Comparison of ENCODE assay signal across 20 cellular contexts in genomic region chr4:90121961-90122748, GRCh38. TPM values are rescaled to one million over a fixed set of nuclear protein-coding genes. Genes with fewer than 3 reads are reported as not detected.
A peak's percentile ranks its signal among the peaks of the same experiment; 100 is the strongest.
DNase-seq lines count a peak whose midpoint lies in the region; ATAC-seq, FAIRE-seq and TF ChIP-seq lines count a peak whose summit lies in the region.
"Had no signal": no experiment of that assay in that cellular context is flagged by ENCODE, and none has a peak within 500 bp of the region (broad histone marks: within the 10 kb centered on the region; RNA-seq: fewer than 3 reads in every experiment).

No MANE protein-coding gene starts in this region.

- H3F3A ChIP-seq in MM.1S (ENCODE audit: insufficient read depth, low read length), result peaks cover 16% of the 10 kb centered on the region

- peaks cover 33% of the 10 kb centered on the region for H3K4me1 ChIP-seq in MM.1S (ENCODE audit: low read length)
- H3K4me1 ChIP-seq in HAP-1, result peaks cover 3% of the 10 kb centered on the region
- peaks cover 2% of the 10 kb centered on the region for H3K4me1 ChIP-seq in mesenchymal stem cell (ENCODE audit: control insufficient read depth, insufficient read depth, low read depth, low read length)

- no peaks in the 10 kb centered on the region for H3K9me2 ChIP-seq in MM.1S (replicated peaks; ENCODE audit: insufficient read depth, low read length)

- H4K8ac ChIP-seq in mesenchymal stem cell (ENCODE audit: low read length), result no peak overlapping the region

- FAIRE-seq in urothelium cell line (lab: Jason Lieb, UNC), result peak; percentile 13
- FAIRE-seq: GM19239 had no signal

- peak; percentile 12 for ATAC-seq in GM18867 (IDR thresholded peaks at IDR 0.05; ENCODE audit: unreplicated experiment)
- ATAC-seq: heart left ventricle had no signal

- H4K91ac ChIP-seq in mesenchymal stem cell (ENCODE audit: low read length), result no peak overlapping the region

- H2AFZ ChIP-seq in MM.1S (ENCODE audit: low read length) (no peak overlapping the region), mesenchymal stem cell (ENCODE audit: low read depth, low read length) (no peak overlapping the region)

- H3K18ac ChIP-seq in mesenchymal stem cell (ENCODE audit: low read depth in 1 of 2, low read length in 2 of 2), result no peak overlapping the region

- H2BK5ac ChIP-seq in mesenchymal stem cell (ENCODE audit: low read depth, low read length, poor library complexity, severe bottlenecking), result no peak overlapping the region

- no peak for TF ChIP-seq CTCF in MM.1S (IDR thresholded peaks at IDR 0.05; ENCODE audit: low read length)

- no peak overlapping the region for H3K4me3 ChIP-seq in MM.1S (ENCODE audit: low read length)
- no peak overlapping the region for H3K4me3 ChIP-seq in HAP-1
- no peak overlapping the region for H3K4me3 ChIP-seq in mesenchymal stem cell (ENCODE audit: insufficient read depth in 1 of 2, low read depth in 1 of 2, low read length in 2 of 2)
- H3K4me3 ChIP-seq: heart left ventricle, ovary, spleen had no signal

- H2BK120ac ChIP-seq in mesenchymal stem cell (ENCODE audit: low read depth, low read length), result no peak overlapping the region

- H3K9me3 ChIP-seq in MM.1S (replicated peaks; ENCODE audit: insufficient read depth, low read length), result no peaks in the 10 kb centered on the region
- no peaks in the 10 kb centered on the region for H3K9me3 ChIP-seq in HAP-1
- H3K9me3 ChIP-seq in mesenchymal stem cell (ENCODE audit: control insufficient read depth, low read length), result no peaks in the 10 kb centered on the region
- H3K9me3 ChIP-seq: heart left ventricle, ovary, spleen had no signal

- no peaks in the 10 kb centered on the region for H3K79me2 ChIP-seq in MM.1S (ENCODE audit: low read length)

- H3K27me3 ChIP-seq in MM.1S (replicated peaks; ENCODE audit: insufficient read depth, low read length) (no peaks in the 10 kb centered on the region), HAP-1 (ENCODE audit: low read depth) (no peaks in the 10 kb centered on the region), mesenchymal stem cell (ENCODE audit: control insufficient read depth in 1 of 2, insufficient read depth in 1 of 2, low read length in 2 of 2) (peaks cover 0 to 10% of the 10 kb centered on the region in 2 experiments)
- H3K27me3 ChIP-seq: heart left ventricle, ovary had no signal

- H3K14ac ChIP-seq in mesenchymal stem cell (ENCODE audit: low read length in 2 of 2), result no peak overlapping the region

- WGBS in mesenchymal stem cell, result no CpG with 5 or more reads among the region's 8 CpGs

- no peaks in the 10 kb centered on the region for H4K20me1 ChIP-seq in MM.1S (ENCODE audit: insufficient read depth, low read length)

- no peak overlapping the region for H3K4ac ChIP-seq in mesenchymal stem cell (ENCODE audit: low read depth in 1 of 2, low read length in 2 of 2)

- in situ Hi-C loops in HAP-1 (cut with MboI; ENCODE audit: low sequenced_read_pairs), result loop anchor here (10.0 kb wide), 1 partner anchor 173 kb away; no protein-coding TSS in a partner anchor

- H3K27ac ChIP-seq in MM.1S (ENCODE audit: low read length), result no peak overlapping the region
- H3K27ac ChIP-seq in mesenchymal stem cell (ENCODE audit: low read length, poor library complexity, severe bottlenecking), result no peak overlapping the region
- H3K27ac ChIP-seq: heart left ventricle, ovary, spleen had no signal

- H2BK15ac ChIP-seq in mesenchymal stem cell (ENCODE audit: low read depth, poor library complexity, severe bottlenecking), result no peak overlapping the region

- DNase-seq in MM.1S (no peak), dermis blood vessel endothelial cell (peak; percentile 82), urothelium cell line (ENCODE audit: low spot score) (peak; percentile 18), HAP-1 (ENCODE audit: low spot score in 2 of 2) (no peak), mesenchymal stem cell (no peak), KG1 (lab: John Stamatoyannopoulos, UW) (no peak)
- DNase-seq: activated CD4-positive, alpha-beta T cell treated with anti-CD3 and anti-CD28 coated beads for 48 hours; activated naive CD8-positive, alpha-beta T cell treated with anti-CD3 and anti-CD28 coated beads, Interleukin-2, amount 10 ng/mL, durations not matched to agents 7 days and 5 days; activated T-cell treated with anti-CD3 and anti-CD28 coated beads for 4 hours; cerebellar nuclear complex; GDM1; heart left ventricle; NCI-H1048; NCI-H2171; NK-92 treated with Interleukin-12 subunit alpha and Interleukin-12 subunit beta, amount 100 ng/mL, for 24 hours; ovary; spleen; T-helper 9 cell had no signal

- H3K9ac ChIP-seq in MM.1S (ENCODE audit: low read length) (no peak overlapping the region), mesenchymal stem cell (ENCODE audit: low read length) (no peak overlapping the region)

- H3K36me3 ChIP-seq in MM.1S (replicated peaks; ENCODE audit: insufficient read depth, low read length) (no peaks in the 10 kb centered on the region), HAP-1 (replicated peaks) (no peaks in the 10 kb centered on the region), mesenchymal stem cell (ENCODE audit: control insufficient read depth in 1 of 2, insufficient read depth in 2 of 2, low read depth in 1 of 2, low read length in 2 of 2) (no peaks in the 10 kb centered on the region)
- H3K36me3 ChIP-seq: heart left ventricle, ovary, spleen had no signal

- H2BK12ac ChIP-seq in mesenchymal stem cell (ENCODE audit: low read length in 2 of 2), result no peak overlapping the region

- no peaks in the 10 kb centered on the region for H3K79me1 ChIP-seq in mesenchymal stem cell (replicated peaks; ENCODE audit: low read length, poor library complexity, severe bottlenecking)

- H3K23ac ChIP-seq in mesenchymal stem cell (ENCODE audit: low read length in 2 of 2), result no peak overlapping the region

- H3K4me2 ChIP-seq in MM.1S (ENCODE audit: low read depth, low read length) (peak overlapping the region; percentile 33; the same call in 1 of the 2 replicates), mesenchymal stem cell (ENCODE audit: low read length, poor library complexity, severe bottlenecking) (no peak overlapping the region)

- H2AK5ac ChIP-seq in mesenchymal stem cell (ENCODE audit: low read length, severe bottlenecking), result no peak overlapping the region

RNA-seq across cellular contexts. Expression of gene CCSER1, which starts 5.0 kb away (rescaled TPM):
- total RNA-seq in dermis blood vessel endothelial cell, result 1.9 and 5.4 TPM in 2 replicates
- polyA plus RNA-seq in mesenchymal stem cell (2013, experiment 1 of 2), result 0.01 TPM
- polyA plus RNA-seq in mesenchymal stem cell (2013, experiment 2 of 2), result 0.04 TPM

Comparison
In these comparisons a context has a peak if more than half of its experiments do, and no peak if none do; other contexts are left out.
1. DNase-seq: peak in dermis blood vessel endothelial cell (single experiment) and urothelium cell line (single experiment); none in MM.1S (single experiment), HAP-1 (0 of 2), mesenchymal stem cell (single experiment) and KG1 (single experiment).